1 cellular context compared by ENCODE assay signal in genomic region chr19:57351867-57352266, GRCh38.
TF ChIP-seq lines count a peak whose summit lies in the region.

No MANE protein-coding gene starts in this region.

TF ChIP-seq in IMR-90, 13 proteins besides CTCF, POLR2A, EP300 and RAD21 (continued from another document):
- TF ChIP-seq ELK1 (IDR thresholded peaks at IDR 0.05; ENCODE audit: borderline replicate concordance, low read depth, low read length), result no peak
- TF ChIP-seq MXI1 (IDR thresholded peaks at IDR 0.05; ENCODE audit: borderline replicate concordance, low read depth, low read length), result no peak
- TF ChIP-seq NFE2L2 (IDR thresholded peaks at IDR 0.05; ENCODE audit: low read depth, low read length), result no peak
- TF ChIP-seq SMC3 (IDR thresholded peaks at IDR 0.05; ENCODE audit: low read depth, low read length), result no peak
- TF ChIP-seq, protein P1, sequence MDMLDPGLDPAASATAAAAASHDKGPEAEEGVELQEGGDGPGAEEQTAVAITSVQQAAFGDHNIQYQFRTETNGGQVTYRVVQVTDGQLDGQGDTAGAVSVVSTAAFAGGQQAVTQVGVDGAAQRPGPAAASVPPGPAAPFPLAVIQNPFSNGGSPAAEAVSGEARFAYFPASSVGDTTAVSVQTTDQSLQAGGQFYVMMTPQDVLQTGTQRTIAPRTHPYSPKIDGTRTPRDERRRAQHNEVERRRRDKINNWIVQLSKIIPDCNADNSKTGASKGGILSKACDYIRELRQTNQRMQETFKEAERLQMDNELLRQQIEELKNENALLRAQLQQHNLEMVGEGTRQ (IDR thresholded peaks at IDR 0.05; ENCODE audit: low read depth, low read length), result no peak
- TF ChIP-seq MAZ (IDR thresholded peaks at IDR 0.05; ENCODE audit: borderline replicate concordance, low read depth, low read length), result no peak
- no peak for TF ChIP-seq BHLHE40 (IDR thresholded peaks at IDR 0.05; ENCODE audit: low read depth, low read length)
